Comparison of ENCODE assay signal across 22 cellular contexts in genomic region chr16:24999088-24999670, GRCh38. TPM values are rescaled to one million over a fixed set of nuclear protein-coding genes. Genes with fewer than 3 reads are reported as not detected.
DNase-seq lines count a peak whose midpoint lies in the region; ATAC-seq and TF ChIP-seq lines count a peak whose summit lies in the region.
"Had no signal": no experiment of that assay in that cellular context is flagged by ENCODE, and none has a peak within 500 bp of the region (broad histone marks: within the 10 kb centered on the region; RNA-seq: fewer than 3 reads in every experiment).

No MANE protein-coding gene starts in this region.

- H3K27ac Mint-ChIP-seq in progenitor cell of endocrine pancreas, result peak overlapping the region; percentile 86
- H3K27ac Mint-ChIP-seq in activated T-helper 1 cell treated with anti-CD3 and anti-CD28 coated beads, Interleukin-12 subunit alpha, Interleukin-12 subunit beta, Interleukin-2, Interleukin-4 antibody, amounts not matched to agents 30 ng/mL and 10 ng/mL and 1 ng/mL, durations not matched to agents 14 hours and 24 hours and 36 hours, result no peak overlapping the region
- H3K27ac Mint-ChIP-seq: activated CD4-positive, alpha-beta T cell treated with anti-CD3 and anti-CD28 coated beads, Interleukin-2, amount 10 ng/mL, durations not matched to agents 7 days and 5 days; neural progenitor cell; T-helper 2 cell treated with Interferon-gamma antibody and Interleukin-4, amounts not matched to agents 5 μg/mL and 100 μg/mL, for 36 hours had no signal

- no TSS peak for BruUV-seq in A673 (replicated peaks; lab: Mats Ljungman, UMichigan)

- H3K4me3 Mint-ChIP-seq in progenitor cell of endocrine pancreas (ENCODE audit: low read depth), result no peak overlapping the region
- H3K4me3 Mint-ChIP-seq in activated T-helper 1 cell treated with anti-CD3 and anti-CD28 coated beads, Interleukin-12 subunit alpha, Interleukin-12 subunit beta, Interleukin-2, Interleukin-4 antibody, amounts not matched to agents 30 ng/mL and 10 ng/mL and 1 ng/mL, durations not matched to agents 14 hours and 24 hours and 36 hours, result no peak overlapping the region
- H3K4me3 Mint-ChIP-seq: activated CD4-positive, alpha-beta T cell treated with anti-CD3 and anti-CD28 coated beads, Interleukin-2, amount 10 ng/mL, durations not matched to agents 7 days and 5 days; neural progenitor cell; T-helper 2 cell treated with Interferon-gamma antibody and Interleukin-4, amounts not matched to agents 5 μg/mL and 100 μg/mL, for 36 hours had no signal

- no peaks in the 10 kb centered on the region for H3K36me3 ChIP-seq in A673 (ENCODE audit: insufficient read depth, low read length, poor library complexity, severe bottlenecking)
- H3K36me3 ChIP-seq: ascending aorta, HAP-1, neural progenitor cell had no signal

- H3K9me3 ChIP-seq in A673 (ENCODE audit: low read depth, low read length, poor library complexity, severe bottlenecking), result no peaks in the 10 kb centered on the region
- H3K9me3 ChIP-seq: ascending aorta, HAP-1 had no signal

- peaks cover 12% of the 10 kb centered on the region for H3K4me1 Mint-ChIP-seq in progenitor cell of endocrine pancreas (ENCODE audit: low read depth)
- H3K4me1 Mint-ChIP-seq in activated T-helper 1 cell treated with anti-CD3 and anti-CD28 coated beads, Interleukin-12 subunit alpha, Interleukin-12 subunit beta, Interleukin-2, Interleukin-4 antibody, amounts not matched to agents 30 ng/mL and 10 ng/mL and 1 ng/mL, durations not matched to agents 14 hours and 24 hours and 36 hours (ENCODE audit: low read depth), result peaks cover 12% of the 10 kb centered on the region

- no peak overlapping the region for H3K4me3 ChIP-seq in A673 (ENCODE audit: low read depth, low read length, poor library complexity, severe bottlenecking)
- H3K4me3 ChIP-seq: ascending aorta, dorsolateral prefrontal cortex, HAP-1, neural progenitor cell, skin epidermis had no signal

- H3K4me1 ChIP-seq in A673 (ENCODE audit: insufficient read depth, low read length, poor library complexity, severe bottlenecking), result peaks cover 21% of the 10 kb centered on the region
- H3K4me1 ChIP-seq in foreskin keratinocyte, result peaks cover 15% of the 10 kb centered on the region
- H3K4me1 ChIP-seq: neural progenitor cell had no signal

- POLR2A ChIA-PET in A673 (lab: Charles Lee; ENCODE audit: low non-redundant PET), result no interaction called here

- H3K27me3 ChIP-seq in A673 (replicated peaks; ENCODE audit: insufficient read depth, low read depth, low read length, poor library complexity) (no peaks in the 10 kb centered on the region), foreskin keratinocyte (no peaks in the 10 kb centered on the region)
- H3K27me3 ChIP-seq: ascending aorta, dorsolateral prefrontal cortex, neural progenitor cell had no signal

- peak; percentile 47 for ATAC-seq in foreskin keratinocyte
- ATAC-seq in GM21528 (IDR thresholded peaks at IDR 0.05; ENCODE audit: low FRiP score, unreplicated experiment), result no peak
- no peak for ATAC-seq in HG02981 (IDR thresholded peaks at IDR 0.05; ENCODE audit: unreplicated experiment)
- ATAC-seq: stimulated activated naive CD8-positive, alpha-beta T cell treated with anti-CD3 and anti-CD28 coated beads, Interleukin-15, Interleukin-2, amounts not matched to agents 100 U/mL and 50 U/mL, for 24 hours had no signal

- H3K27ac ChIP-seq in A673 (ENCODE audit: low read depth, low read length, poor library complexity, severe bottlenecking), result peak overlapping the region; percentile 36
- H3K27ac ChIP-seq in foreskin keratinocyte, result no peak overlapping the region
- H3K27ac ChIP-seq: HL-60, neural progenitor cell, skin epidermis had no signal

- DNase-seq in A673 (ENCODE audit: low spot score), result no peak
- peak; percentile 20 for DNase-seq in NCI-H226
- DNase-seq in foreskin keratinocyte, result no peak
- DNase-seq in progenitor cell of endocrine pancreas (ENCODE audit: low spot score, unreplicated experiment), result no peak
- DNase-seq in UCSD-AML1 (lab: John Stamatoyannopoulos, UW; ENCODE audit: unreplicated experiment), result no peak
- DNase-seq in activated T-helper 1 cell treated with anti-CD3 and anti-CD28 coated beads, Interleukin-12 subunit alpha, Interleukin-12 subunit beta, Interleukin-2, Interleukin-4 antibody, amounts not matched to agents 30 ng/mL and 10 ng/mL and 1 ng/mL, durations not matched to agents 14 hours and 24 hours and 36 hours (ENCODE audit: low spot score), result no peak
- DNase-seq: activated CD4-positive, alpha-beta T cell treated with anti-CD3 and anti-CD28 coated beads, Interleukin-2, amount 10 ng/mL, durations not matched to agents 7 days and 5 days; AML-193; DMS153; dorsolateral prefrontal cortex; Kasumi-1; NCI-H1694 treated with DMSO at 0.1 percent for 48 hours; NCI-H526; stimulated activated naive CD8-positive, alpha-beta T cell treated with anti-CD3 and anti-CD28 coated beads, Interleukin-15, Interleukin-2, amounts not matched to agents 100 U/mL and 50 U/mL, for 24 hours had no signal

- no peaks in the 10 kb centered on the region for H3K27me3 Mint-ChIP-seq in progenitor cell of endocrine pancreas
- no peaks in the 10 kb centered on the region for H3K27me3 Mint-ChIP-seq in activated T-helper 1 cell treated with anti-CD3 and anti-CD28 coated beads, Interleukin-12 subunit alpha, Interleukin-12 subunit beta, Interleukin-2, Interleukin-4 antibody, amounts not matched to agents 30 ng/mL and 10 ng/mL and 1 ng/mL, durations not matched to agents 14 hours and 24 hours and 36 hours (ENCODE audit: insufficient read depth)
- H3K27me3 Mint-ChIP-seq: activated CD4-positive, alpha-beta T cell treated with anti-CD3 and anti-CD28 coated beads, Interleukin-2, amount 10 ng/mL, durations not matched to agents 7 days and 5 days had no signal

- CTCF ChIA-PET in A673 (lab: Charles Lee), result no interaction called here

- H3K36me3 Mint-ChIP-seq in progenitor cell of endocrine pancreas (ENCODE audit: insufficient read depth), result peaks cover 3% of the 10 kb centered on the region
- H3K36me3 Mint-ChIP-seq in activated T-helper 1 cell treated with anti-CD3 and anti-CD28 coated beads, Interleukin-12 subunit alpha, Interleukin-12 subunit beta, Interleukin-2, Interleukin-4 antibody, amounts not matched to agents 30 ng/mL and 10 ng/mL and 1 ng/mL, durations not matched to agents 14 hours and 24 hours and 36 hours (ENCODE audit: low read depth), result peaks cover 2% of the 10 kb centered on the region

- TF ChIP-seq CTCF in A673 (conservative IDR thresholded peaks at IDR 0.05; ENCODE audit: low read depth, low read length) (no peak), foreskin keratinocyte (conservative IDR thresholded peaks at IDR 0.05) (no peak), progenitor cell of endocrine pancreas (IDR thresholded peaks at IDR 0.05; ENCODE audit: unreplicated experiment) (no peak)

- intact Hi-C loops in A673 (cut with micrococcal nuclease; ENCODE audit: unreplicated experiment), result no loop called here
- intact Hi-C loops in activated T-helper 1 cell treated with anti-CD3 and anti-CD28 coated beads, Interleukin-12 subunit alpha, Interleukin-12 subunit beta, Interleukin-2, Interleukin-4 antibody, amounts not matched to agents 30 ng/mL and 10 ng/mL and 1 ng/mL, durations not matched to agents 14 hours and 24 hours and 36 hours (cut with micrococcal nuclease), result no loop called here

- no peaks in the 10 kb centered on the region for H3K9me3 Mint-ChIP-seq in progenitor cell of endocrine pancreas (ENCODE audit: low read depth)
- H3K9me3 Mint-ChIP-seq in activated T-helper 1 cell treated with anti-CD3 and anti-CD28 coated beads, Interleukin-12 subunit alpha, Interleukin-12 subunit beta, Interleukin-2, Interleukin-4 antibody, amounts not matched to agents 30 ng/mL and 10 ng/mL and 1 ng/mL, durations not matched to agents 14 hours and 24 hours and 36 hours, result no peaks in the 10 kb centered on the region
- H3K9me3 Mint-ChIP-seq: activated CD4-positive, alpha-beta T cell treated with anti-CD3 and anti-CD28 coated beads, Interleukin-2, amount 10 ng/mL, durations not matched to agents 7 days and 5 days; T-helper 2 cell treated with Interferon-gamma antibody and Interleukin-4, amounts not matched to agents 5 μg/mL and 100 μg/mL, for 36 hours had no signal

RNA-seq across cellular contexts. Expression of gene ARHGAP17, which starts 16.0 kb away (rescaled TPM):
- total RNA-seq in A673 (2021) (144 and 146 TPM in 2 replicates), foreskin keratinocyte (22.0 and 28.3 TPM in 2 replicates), progenitor cell of endocrine pancreas (115 and 118 TPM in 2 replicates)
- polyA plus RNA-seq in foreskin keratinocyte, result 20.1 and 20.2 TPM in 2 replicates
- 80.2 and 87.3 TPM in 2 replicates for total RNA-seq in activated T-helper 1 cell treated with anti-CD3 and anti-CD28 coated beads, Interleukin-12 subunit alpha, Interleukin-12 subunit beta, Interleukin-2, Interleukin-4 antibody, amounts not matched to agents 30 ng/mL and 10 ng/mL and 1 ng/mL, durations not matched to agents 14 hours and 24 hours and 36 hours
